8 cellular contexts compared by ENCODE assay signal in genomic region chr6:44221291-44221960, GRCh38. TPM values are rescaled to one million over a fixed set of nuclear protein-coding genes. Genes with fewer than 3 reads are reported as not detected.
A peak's percentile ranks its signal among the peaks of the same experiment; 100 is the strongest.
DNase-seq lines count a peak whose midpoint lies in the region; ATAC-seq and TF ChIP-seq lines count a peak whose summit lies in the region.

No MANE protein-coding gene starts in this region.

- H3K36me3 ChIP-seq in A673 (ENCODE audit: insufficient read depth, low read length, poor library complexity, severe bottlenecking) (no peaks in the 10 kb centered on the region), mucosa of rectum (ENCODE audit: control insufficient read depth in 2 of 2, insufficient read depth in 2 of 2, low read length in 2 of 2) (no peaks in the 10 kb centered on the region)

- H3K4me3 ChIP-seq in A673 (ENCODE audit: low read depth, low read length, poor library complexity, severe bottlenecking) (no peak overlapping the region), mucosa of rectum (ENCODE audit: low read length in 2 of 2) (peak overlapping the region in 1 of 2 donors; percentile 12)

- CTCF ChIA-PET in A673 (lab: Charles Lee): interaction anchor here (0.6 to 0.7 kb wide), 2 partner anchors 11 to 13 kb away, joined by 3 read pairs; no protein-coding TSS in a partner anchor
- CTCF ChIA-PET in activated CD8-positive, alpha-beta memory T cell treated with anti-CD3 and anti-CD28 coated beads, Interleukin-2, amount 10 ng/mL, durations not matched to agents 7 days and 5 days (lab: Charles Lee): interaction anchor here (0.6 to 6.8 kb wide), 17 partner anchors 9 to 123 kb away, joined by 3 to 88 read pairs (median 3); partner anchors contain the start of genes HSP90AB1 and TMEM151B

- ATAC-seq in GM18517 (IDR thresholded peaks at IDR 0.05; ENCODE audit: unreplicated experiment) (peak; percentile 58), HG03521 (IDR thresholded peaks at IDR 0.05; ENCODE audit: unreplicated experiment) (peak; percentile 46)
- ATAC-seq in activated CD8-positive, alpha-beta memory T cell treated with anti-CD3 and anti-CD28 coated beads, Interleukin-2, amount 10 ng/mL, durations not matched to agents 7 days and 5 days: peak; percentile 64

- POLR2A ChIA-PET in A673 (lab: Charles Lee; ENCODE audit: low non-redundant PET): interaction anchor here (0.6 kb wide), 1 partner anchor 25 kb away, joined by 18 read pairs; the partner anchor contains the start of gene HSP90AB1

- no TSS peak for BruUV-seq in A673 (replicated peaks; lab: Mats Ljungman, UMichigan)

- H3K9ac ChIP-seq in mucosa of rectum (ENCODE audit: low read depth in 1 of 2, low read length in 2 of 2): peak overlapping the region; percentile 20 to 56

- peak; percentile 73 for TF ChIP-seq CTCF in A673 (conservative IDR thresholded peaks at IDR 0.05; ENCODE audit: low read depth, low read length)
- TF ChIP-seq CTCF in endothelial cell (IDR thresholded peaks at IDR 0.05; ENCODE audit: unreplicated experiment): peak; percentile 59

- peak overlapping the region; percentile 3 for H3K27ac Mint-ChIP-seq in activated CD8-positive, alpha-beta memory T cell treated with anti-CD3 and anti-CD28 coated beads, Interleukin-2, amount 10 ng/mL, durations not matched to agents 7 days and 5 days
- H3K27ac Mint-ChIP-seq in endothelial cell (ENCODE audit: unreplicated experiment): no peak overlapping the region

- H3K4me3 Mint-ChIP-seq in activated CD8-positive, alpha-beta memory T cell treated with anti-CD3 and anti-CD28 coated beads, Interleukin-2, amount 10 ng/mL, durations not matched to agents 7 days and 5 days: no peak overlapping the region
- H3K4me3 Mint-ChIP-seq in endothelial cell (ENCODE audit: unreplicated experiment): peak overlapping the region; percentile 74

- intact Hi-C loops in A673 (cut with micrococcal nuclease; ENCODE audit: unreplicated experiment): no loop called here

- H3K27ac ChIP-seq in A673 (ENCODE audit: low read depth, low read length, poor library complexity, severe bottlenecking) (peak overlapping the region; percentile 38), mucosa of rectum (ENCODE audit: low read depth in 2 of 2, low read length in 2 of 2) (peak overlapping the region; percentile 70 to 81)

- DNase-seq in A673 (ENCODE audit: low spot score) (peak; percentile 84), NOMO-1 treated with dmso at 0.1 percent for 144 hours (lab: John Stamatoyannopoulos, UW; ENCODE audit: unreplicated experiment) (peak; percentile 66), endothelial cell (ENCODE audit: low spot score) (peak; percentile 74)
- peak; percentile 85 for DNase-seq in activated CD8-positive, alpha-beta memory T cell treated with anti-CD3 and anti-CD28 coated beads, Interleukin-2, amount 10 ng/mL, durations not matched to agents 7 days and 5 days
- peak; percentile 85 for DNase-seq in stimulated activated CD8-positive, alpha-beta memory T cell treated with anti-CD3 and anti-CD28 coated beads, Interleukin-4, amount 100 ng/mL, for 48 hours

- no peaks in the 10 kb centered on the region for H3K36me3 Mint-ChIP-seq in activated CD8-positive, alpha-beta memory T cell treated with anti-CD3 and anti-CD28 coated beads, Interleukin-2, amount 10 ng/mL, durations not matched to agents 7 days and 5 days
- H3K36me3 Mint-ChIP-seq in endothelial cell (ENCODE audit: low read depth, unreplicated experiment): no peaks in the 10 kb centered on the region

- peaks cover 37% of the 10 kb centered on the region for H3K4me1 Mint-ChIP-seq in activated CD8-positive, alpha-beta memory T cell treated with anti-CD3 and anti-CD28 coated beads, Interleukin-2, amount 10 ng/mL, durations not matched to agents 7 days and 5 days
- H3K4me1 Mint-ChIP-seq in endothelial cell (ENCODE audit: unreplicated experiment): peaks cover 62% of the 10 kb centered on the region

- peaks cover 11% of the 10 kb centered on the region for H3K27me3 Mint-ChIP-seq in activated CD8-positive, alpha-beta memory T cell treated with anti-CD3 and anti-CD28 coated beads, Interleukin-2, amount 10 ng/mL, durations not matched to agents 7 days and 5 days
- H3K27me3 Mint-ChIP-seq in endothelial cell (ENCODE audit: unreplicated experiment): peaks cover 4% of the 10 kb centered on the region

- no peaks in the 10 kb centered on the region for H3K9me3 ChIP-seq in A673 (ENCODE audit: low read depth, low read length, poor library complexity, severe bottlenecking)
- H3K9me3 ChIP-seq in mucosa of rectum (ENCODE audit: control insufficient read depth in 2 of 2, low read length in 2 of 2): no peaks in the 10 kb centered on the region

- H3K4me1 ChIP-seq in A673 (ENCODE audit: insufficient read depth, low read length, poor library complexity, severe bottlenecking) (peaks cover 63% of the 10 kb centered on the region), mucosa of rectum (ENCODE audit: control insufficient read depth in 2 of 2, insufficient read depth in 2 of 2, low read length in 2 of 2) (peaks cover 42 to 48% of the 10 kb centered on the region in 2 donors)

- H3K27me3 ChIP-seq in A673 (replicated peaks; ENCODE audit: insufficient read depth, low read depth, low read length, poor library complexity) (no peaks in the 10 kb centered on the region), mucosa of rectum (ENCODE audit: control insufficient read depth in 2 of 2, insufficient read depth in 2 of 2, low read length in 2 of 2) (no peaks in the 10 kb centered on the region)

- H3K9me3 Mint-ChIP-seq in activated CD8-positive, alpha-beta memory T cell treated with anti-CD3 and anti-CD28 coated beads, Interleukin-2, amount 10 ng/mL, durations not matched to agents 7 days and 5 days (ENCODE audit: low read depth): no peaks in the 10 kb centered on the region
- H3K9me3 Mint-ChIP-seq in endothelial cell (ENCODE audit: unreplicated experiment): no peaks in the 10 kb centered on the region

RNA-seq across cellular contexts. Expression of gene SLC29A1, which starts 2.0 kb away (rescaled TPM):
- total RNA-seq in A673 (2021) (92.5 and 108 TPM in 2 replicates), endothelial cell (ENCODE audit: unreplicated experiment) (142 TPM)
- total RNA-seq in activated CD8-positive, alpha-beta memory T cell treated with anti-CD3 and anti-CD28 coated beads, Interleukin-2, amount 10 ng/mL, durations not matched to agents 7 days and 5 days: 10 to 100 TPM; 39.8 to 49.9 TPM

RNA-seq across cellular contexts. Expression of gene MYMX, which starts 4.7 kb away (rescaled TPM):
- total RNA-seq in A673 (2021) (0.81 TPM in 1 of 2 replicates, not detected in the other), endothelial cell (ENCODE audit: unreplicated experiment) (11.2 TPM)
- not detected for total RNA-seq in activated CD8-positive, alpha-beta memory T cell treated with anti-CD3 and anti-CD28 coated beads, Interleukin-2, amount 10 ng/mL, durations not matched to agents 7 days and 5 days

RNA-seq across cellular contexts. Expression of gene HSP90AB1, which starts 25.5 kb away (rescaled TPM):
- total RNA-seq in A673 (2021) (1,472 and 1,581 TPM in 2 replicates), endothelial cell (ENCODE audit: unreplicated experiment) (962 TPM)
- 1,000 to 10,000 TPM in 1 of 2 experiments, 100 to 1,000 TPM in 1; 734 to 1,112 TPM for total RNA-seq in activated CD8-positive, alpha-beta memory T cell treated with anti-CD3 and anti-CD28 coated beads, Interleukin-2, amount 10 ng/mL, durations not matched to agents 7 days and 5 days

RNA-seq across cellular contexts. Expression of gene SLC35B2, which starts 35.9 kb away (rescaled TPM):
- total RNA-seq in A673 (2021) (45.8 and 52.0 TPM in 2 replicates), endothelial cell (ENCODE audit: unreplicated experiment) (31.8 TPM)
- total RNA-seq in activated CD8-positive, alpha-beta memory T cell treated with anti-CD3 and anti-CD28 coated beads, Interleukin-2, amount 10 ng/mL, durations not matched to agents 7 days and 5 days: 10 to 100 TPM; 28.0 to 39.6 TPM

RNA-seq across cellular contexts. Expression of gene NFKBIE, which starts 43.9 kb away (rescaled TPM):
- total RNA-seq in A673 (2021) (5.2 and 10.5 TPM in 2 replicates), endothelial cell (ENCODE audit: unreplicated experiment) (16.7 TPM)
- total RNA-seq in activated CD8-positive, alpha-beta memory T cell treated with anti-CD3 and anti-CD28 coated beads, Interleukin-2, amount 10 ng/mL, durations not matched to agents 7 days and 5 days: 10 to 100 TPM; 24.5 to 37.7 TPM
